ENCODE assay signal across 8 cellular contexts in genomic region chr5:150783422-150783928, GRCh38. TPM values are rescaled to one million over a fixed set of nuclear protein-coding genes. Genes with fewer than 3 reads are reported as not detected.
A peak's percentile ranks its signal among the peaks of the same experiment; 100 is the strongest.
DNase-seq lines count a peak whose midpoint lies in the region; ATAC-seq and TF ChIP-seq lines count a peak whose summit lies in the region.

No MANE protein-coding gene starts in this region.

- peak overlapping the region; percentile 46 for H3K27ac ChIP-seq in muscle layer of colon (ENCODE audit: low read depth, low read length)
- H3K27ac ChIP-seq in substantia nigra (ENCODE audit: low read depth, low read length, poor library complexity, severe bottlenecking): peak overlapping the region; percentile 32

- ATAC-seq in HG02588 (IDR thresholded peaks at IDR 0.05; ENCODE audit: unreplicated experiment) (peak; percentile 32), omental fat pad (ENCODE audit: low FRiP score) (no peak)

- peaks cover 8% of the 10 kb centered on the region for H3K36me3 ChIP-seq in muscle layer of colon (ENCODE audit: insufficient read depth, low read length)

- no peaks in the 10 kb centered on the region for H3K9me3 ChIP-seq in muscle layer of colon (ENCODE audit: low read length)

- H3K4me3 ChIP-seq in GM12864 (ENCODE audit: low read depth, low read length) (no peak overlapping the region), muscle layer of colon (ENCODE audit: low read depth in 1 of 2, low read length in 2 of 2) (peak overlapping the region in 1 of 2 donors; percentile 42)

- no peaks in the 10 kb centered on the region for H3K27me3 ChIP-seq in muscle layer of colon (ENCODE audit: control insufficient read depth in 1 of 2, insufficient read depth in 2 of 2, low read length in 2 of 2)

- H3K9ac ChIP-seq in muscle layer of colon (ENCODE audit: low read length): peak overlapping the region; percentile 42

- TF ChIP-seq CTCF in GM12864 (IDR thresholded peaks at IDR 0.05; ENCODE audit: low read depth, low read length, missing control alignments) (no peak), omental fat pad (IDR thresholded peaks at IDR 0.05) (no peak)

- peaks cover 58% of the 10 kb centered on the region for H3K4me1 ChIP-seq in muscle layer of colon (ENCODE audit: insufficient read depth, low read length)

- peak; percentile 41 for DNase-seq in GM12864 (ENCODE audit: low read depth)
- DNase-seq in NCI-H2029 (lab: John Stamatoyannopoulos, UW): peak; percentile 81
- peak; percentile 60 to 67 for DNase-seq in activated CD4-positive, alpha-beta T cell treated with anti-CD3 and anti-CD28 coated beads for 4 hours
- peak; percentile 50 to 62 for DNase-seq in dermis microvascular lymphatic vessel endothelial cell (ENCODE audit: low read depth in 2 of 2)
- DNase-seq in substantia nigra (lab: John Stamatoyannopoulos, UW): peak in 1 of 49 donors; percentile 12
- DNase-seq in omental fat pad (ENCODE audit: low spot score): no peak

RNA-seq across cellular contexts. Expression of gene SMIM3, which starts 4.9 kb away (rescaled TPM):
- total RNA-seq in dermis microvascular lymphatic vessel endothelial cell (4.4 and 4.8 TPM in 2 replicates), omental fat pad (100 to 1,000 TPM; 140 to 211 (median 157) TPM)

RNA-seq across cellular contexts. Expression of gene DCTN4, which starts 24.7 kb away (rescaled TPM):
- total RNA-seq in dermis microvascular lymphatic vessel endothelial cell (23.9 and 29.7 TPM in 2 replicates), omental fat pad (10 to 100 TPM; 52.2 to 84.9 (median 67.0) TPM)

Comparison
In these comparisons a context has a peak if more than half of its experiments do, and no peak if none do; other contexts are left out.
1. RNA of gene SMIM3, which starts 4.9 kb away (total RNA-seq): 140 to 211 TPM in omental fat pad; 4.4 to 4.8 TPM in dermis microvascular lymphatic vessel endothelial cell; every median in the first group is over 10 times any median in the second.